ENCODE assay signal across 16 cellular contexts in genomic region chr5:151144275-151144674, GRCh38. TPM values are rescaled to one million over a fixed set of nuclear protein-coding genes. Genes with fewer than 3 reads are reported as not detected.
DNase-seq lines count a peak whose midpoint lies in the region; ATAC-seq, FAIRE-seq and TF ChIP-seq lines count a peak whose summit lies in the region.
"Had no signal": no experiment of that assay in that cellular context is flagged by ENCODE, and none has a peak within 500 bp of the region (broad histone marks: within the 10 kb centered on the region; RNA-seq: fewer than 3 reads in every experiment).

No MANE protein-coding gene starts in this region.

- no peak overlapping the region for H2AK5ac ChIP-seq in IMR-90 (ENCODE audit: low read depth, low read length)

- H2AFZ ChIP-seq in IMR-90 (replicated peaks; ENCODE audit: low read length, poor library complexity): no peak overlapping the region
- no peak overlapping the region for H2AFZ ChIP-seq in GM12878 (ENCODE audit: control insufficient read depth, low read depth, low read length)
- no peak overlapping the region for H2AFZ ChIP-seq in HepG2 (ENCODE audit: low read length)
- H2AFZ ChIP-seq: PC-9 had no signal

- TF ChIP-seq POLR2A in IMR-90 (IDR thresholded peaks at IDR 0.05; ENCODE audit: low read depth, low read length) (no peak), GM12878 (IDR thresholded peaks at IDR 0.05; ENCODE audit: low read depth, low read length) (0 out of 2 replicates have a peak, but pooled peaks have one; percentile 27), HepG2 (IDR thresholded peaks at IDR 0.05; ENCODE audit: insufficient read depth in 1 of 2, low read depth in 2 of 2, low read length in 2 of 2) (no peak)

- no peak overlapping the region for H2BK15ac ChIP-seq in IMR-90 (ENCODE audit: low read depth, low read length)

- no peak overlapping the region for H3K18ac ChIP-seq in IMR-90 (ENCODE audit: low read depth, low read length)

- intact Hi-C loops in activated naive CD4-positive, alpha-beta T cell treated with anti-CD3 and anti-CD28 coated beads for 36 hours (cut with micrococcal nuclease): no loop called here
- intact Hi-C loops in IMR-90 (cut with micrococcal nuclease): no loop called here
- intact Hi-C loops in GM12878 (cut with micrococcal nuclease; ENCODE audit: unreplicated experiment): no loop called here
- intact Hi-C loops in HepG2 (cut with micrococcal nuclease; ENCODE audit: unreplicated experiment): no loop called here

- H3K9me3 Mint-ChIP-seq in activated naive CD4-positive, alpha-beta T cell treated with anti-CD3 and anti-CD28 coated beads for 36 hours: no peaks in the 10 kb centered on the region
- H3K9me3 Mint-ChIP-seq in natural killer cell treated with Interleukin-12 subunit alpha and Interleukin-12 subunit beta and Interleukin-15 and Interleukin-18, amount 100 ng/mL, for 72 hours: no peaks in the 10 kb centered on the region
- H3K9me3 Mint-ChIP-seq: neural crest cell had no signal

- no peak for FAIRE-seq in GM12878 (lab: Jason Lieb, UNC)
- no peak for FAIRE-seq in HepG2 (lab: Jason Lieb, UNC)

- no peaks in the 10 kb centered on the region for H3K27me3 ChIP-seq in IMR-90 (ENCODE audit: control insufficient read depth, insufficient read depth, low read length)
- H3K27me3 ChIP-seq in GM12878 (replicated peaks in 1 of 2; ENCODE audit: control insufficient read depth in 2 of 2, insufficient read depth in 2 of 2, low read length in 1 of 2): no peaks in the 10 kb centered on the region
- no peaks in the 10 kb centered on the region for H3K27me3 ChIP-seq in HepG2 (ENCODE audit: control insufficient read depth in 1 of 2, insufficient read depth in 2 of 2, low read length in 2 of 2)
- H3K27me3 ChIP-seq: SJSA1, upper lobe of right lung had no signal

- no peak overlapping the region for H3K4me3 Mint-ChIP-seq in activated naive CD4-positive, alpha-beta T cell treated with anti-CD3 and anti-CD28 coated beads for 36 hours
- no peak overlapping the region for H3K4me3 Mint-ChIP-seq in natural killer cell treated with Interleukin-12 subunit alpha and Interleukin-12 subunit beta and Interleukin-15 and Interleukin-18, amount 100 ng/mL, for 72 hours
- H3K4me3 Mint-ChIP-seq: neural crest cell had no signal

- H4K20me1 ChIP-seq in IMR-90 (ENCODE audit: insufficient read depth, low read length) (peaks cover 100% of the 10 kb centered on the region), GM12878 (ENCODE audit: control insufficient read depth, insufficient read depth) (peaks cover 4% of the 10 kb centered on the region), HepG2 (ENCODE audit: insufficient read depth, low read length) (no peaks in the 10 kb centered on the region; the same call in 1 of the 2 replicates)

- H4K91ac ChIP-seq in IMR-90 (ENCODE audit: insufficient read depth, low read depth, low read length): no peak overlapping the region

- no peak overlapping the region for H3K14ac ChIP-seq in IMR-90 (replicated peaks; ENCODE audit: low read depth, low read length)

- H3K27ac ChIP-seq in IMR-90 (ENCODE audit: insufficient read depth, low read length) (no peak overlapping the region), GM12878 (ENCODE audit: control insufficient read depth, insufficient read depth) (peak overlapping the region; percentile 63), HepG2 (ENCODE audit: extremely low read length, insufficient read depth, low read length) (no peak overlapping the region)
- H3K27ac ChIP-seq: PC-9, SJSA1, upper lobe of right lung had no signal

- ATAC-seq in IMR-90 (ENCODE audit: low read depth): no peak
- ATAC-seq in GM12878: no peak
- no peak for ATAC-seq in natural killer cell treated with Interleukin-12 subunit alpha and Interleukin-12 subunit beta and Interleukin-15 and Interleukin-18, amount 100 ng/mL, for 72 hours
- no peak for ATAC-seq in GM19397 (IDR thresholded peaks at IDR 0.05; ENCODE audit: unreplicated experiment)
- ATAC-seq in HG03520 (IDR thresholded peaks at IDR 0.05; ENCODE audit: unreplicated experiment): no peak
- ATAC-seq in HepG2: no peak
- ATAC-seq: upper lobe of right lung had no signal

- no peak overlapping the region for H3K9ac ChIP-seq in IMR-90 (ENCODE audit: low read depth, low read length)
- no peak overlapping the region for H3K9ac ChIP-seq in GM12878 (ENCODE audit: control insufficient read depth, insufficient read depth, low read length)
- no peak overlapping the region for H3K9ac ChIP-seq in HepG2 (ENCODE audit: insufficient read depth, low read depth, low read length)

- RAD21 ChIA-PET in GM12878 (lab: Charles Lee; ENCODE audit: unreplicated experiment): interaction anchor here (1.1 to 8.4 kb wide), 6 partner anchors 8 to 71 kb away, joined by 4 to 189 read pairs (median 6); no protein-coding TSS in a partner anchor

- no peak overlapping the region for H4K8ac ChIP-seq in IMR-90 (ENCODE audit: low read depth in 2 of 2, low read length in 2 of 2)

- no peaks in the 10 kb centered on the region for H3K27me3 Mint-ChIP-seq in activated naive CD4-positive, alpha-beta T cell treated with anti-CD3 and anti-CD28 coated beads for 36 hours (ENCODE audit: low read depth)
- H3K27me3 Mint-ChIP-seq in natural killer cell treated with Interleukin-12 subunit alpha and Interleukin-12 subunit beta and Interleukin-15 and Interleukin-18, amount 100 ng/mL, for 72 hours: no peaks in the 10 kb centered on the region

- peaks cover 79% of the 10 kb centered on the region for H3K36me3 ChIP-seq in IMR-90 (ENCODE audit: control insufficient read depth, insufficient read depth, low read length)
- H3K36me3 ChIP-seq in GM12878 (ENCODE audit: control insufficient read depth in 2 of 2, insufficient read depth in 2 of 2, low read length in 1 of 2): peaks cover 39 to 53% of the 10 kb centered on the region in 2 experiments
- peaks cover 15 to 63% of the 10 kb centered on the region in 2 experiments for H3K36me3 ChIP-seq in HepG2 (replicated peaks in 1 of 2; ENCODE audit: control insufficient read depth in 1 of 2, insufficient read depth in 2 of 2, low read length in 2 of 2)

- H3K9me3 ChIP-seq in IMR-90 (ENCODE audit: control insufficient read depth, insufficient read depth, low read length): no peaks in the 10 kb centered on the region
- H3K9me3 ChIP-seq in GM12878 (replicated peaks; ENCODE audit: control insufficient read depth, insufficient read depth, low read length): no peaks in the 10 kb centered on the region
- no peaks in the 10 kb centered on the region for H3K9me3 ChIP-seq in HepG2 (ENCODE audit: low read length)
- H3K9me3 ChIP-seq: SJSA1, upper lobe of right lung had no signal

- H2BK20ac ChIP-seq in IMR-90 (ENCODE audit: low read depth, low read length): no peak overlapping the region

- H3K4ac ChIP-seq in IMR-90 (ENCODE audit: low read depth, low read length): no peak overlapping the region

- H3K4me3 ChIP-seq in IMR-90 (ENCODE audit: insufficient read depth, low read depth, low read length) (no peak overlapping the region), GM12878 (no peak overlapping the region), HepG2 (replicated peaks in 1 of 3; ENCODE audit: insufficient read depth in 1 of 3, low read depth in 2 of 3, low read length in 3 of 3) (no peak overlapping the region)
- H3K4me3 ChIP-seq: PC-9, SJSA1, upper lobe of right lung had no signal

- WGBS in IMR-90 (ENCODE audit: extremely low coverage in 2 of 2, insufficient read length in 1 of 2), 2 experiments: 100% methylated on average over 1 of the region's 6 CpGs; no CpG with 5 or more reads in 1 of the 2 experiments
- 70% methylated on average over 6 of the region's 6 CpGs for WGBS in GM12878 (ENCODE audit: insufficient coverage, insufficient replicate concordance, low lambda C conversion rate, missing lambda C conversion rate)
- 96% methylated on average over 6 of the region's 6 CpGs for WGBS in HepG2 (ENCODE audit: low lambda C conversion rate)

- SMC1A ChIA-PET in GM12878 (lab: Charles Lee; ENCODE audit: uncharacterized antibody, unreplicated experiment): interaction anchor here (0.7 to 35.3 kb wide), 4 partner anchors 8 to 97 kb away, joined by 3 to 1132 read pairs (median 568); partner anchors contain the start of gene ANXA6

- POLR2A ChIA-PET in IMR-90 (lab: Charles Lee; ENCODE audit: unreplicated experiment) (no interaction called here), GM12878 (lab: Charles Lee) (interaction anchor here (1.0 to 8.4 kb wide), 4 partner anchors 9 to 61 kb away, joined by 3 to 153 read pairs (median 78); partner anchors contain the start of gene ANXA6), HepG2 (lab: Yijun Ruan, JAX) (no interaction called here)

- peak overlapping the region; percentile 16; the same call in 1 of the 2 replicates for H3K23ac ChIP-seq in IMR-90 (ENCODE audit: low read depth, low read length)

- TF ChIP-seq CTCF in IMR-90 (conservative IDR thresholded peaks at IDR 0.05; ENCODE audit: low read depth, low read length) (no peak), GM12878 (IDR thresholded peaks at IDR 0.05 in 2 of 3, conservative IDR thresholded peaks at IDR 0.05 in 1 of 3; ENCODE audit: control insufficient read depth in 2 of 3, extremely low read depth in 1 of 3, insufficient read depth in 1 of 3, low read depth in 3 of 3, low read length in 3 of 3) (no peak), HepG2 (CRISPR knock-in tag; IDR thresholded peaks at IDR 0.05) (no peak)

- H3K27ac Mint-ChIP-seq in activated naive CD4-positive, alpha-beta T cell treated with anti-CD3 and anti-CD28 coated beads for 36 hours: peak overlapping the region; percentile 68
- H3K27ac Mint-ChIP-seq in natural killer cell treated with Interleukin-12 subunit alpha and Interleukin-12 subunit beta and Interleukin-15 and Interleukin-18, amount 100 ng/mL, for 72 hours: peak overlapping the region; percentile 74 to 82

- TF ChIP-seq EP300 in GM12878 (IDR thresholded peaks at IDR 0.05; ENCODE audit: borderline replicate concordance in 1 of 2, control insufficient read depth in 1 of 2, low read depth in 2 of 2, low read length in 2 of 2): no peak
- no peak for TF ChIP-seq EP300 in HepG2 (IDR thresholded peaks at IDR 0.05; ENCODE audit: low read depth in 2 of 2, low read length in 2 of 2)
- no peak for TF ChIP-seq EP300 in HepG2 (CRISPR knock-in tag; IDR thresholded peaks at IDR 0.05; ENCODE audit: borderline replicate concordance)

- in situ Hi-C loops in IMR-90 (cut with MboI; ENCODE audit: low sequenced_read_pairs) (loop anchor here (10.0 kb wide), 1 partner anchor 601 kb away; no protein-coding TSS in a partner anchor), GM12878 (cut with MboI) (no loop called here), HepG2 (cut with HindIII; ENCODE audit: extremely low pct_ligation_motif_present, low pct_unique_long_range_greater_than_20kb) (no loop called here)

- peaks cover 41% of the 10 kb centered on the region for H3K36me3 Mint-ChIP-seq in activated naive CD4-positive, alpha-beta T cell treated with anti-CD3 and anti-CD28 coated beads for 36 hours (ENCODE audit: low read depth)
- peaks cover 9% of the 10 kb centered on the region for H3K36me3 Mint-ChIP-seq in natural killer cell treated with Interleukin-12 subunit alpha and Interleukin-12 subunit beta and Interleukin-15 and Interleukin-18, amount 100 ng/mL, for 72 hours

- H2AK9ac ChIP-seq in IMR-90 (replicated peaks; ENCODE audit: low read depth, low read length, poor library complexity): no peak overlapping the region

- H2BK5ac ChIP-seq in IMR-90 (ENCODE audit: low read depth, low read length, poor library complexity, severe bottlenecking): no peak overlapping the region

- no peak overlapping the region for H2BK120ac ChIP-seq in IMR-90 (ENCODE audit: low read depth, low read length)

- BruUV-seq in IMR-90 (replicated peaks; lab: Mats Ljungman, UMichigan) (no TSS peak), GM12878 (replicated peaks; lab: Mats Ljungman, UMichigan) (no TSS peak), HepG2 (replicated peaks; lab: Mats Ljungman, UMichigan) (no TSS peak)

- no peak for DNase-seq in activated naive CD4-positive, alpha-beta T cell treated with anti-CD3 and anti-CD28 coated beads for 36 hours
- no peak for DNase-seq in activated naive CD4-positive, alpha-beta T cell treated with Interleukin-2 at 50 U/mL for 16 hours
- DNase-seq in IMR-90: no peak
- DNase-seq in GM12878 (ENCODE audit: low read depth, low spot score): no peak
- DNase-seq in natural killer cell treated with Interleukin-12 subunit alpha and Interleukin-12 subunit beta and Interleukin-15 and Interleukin-18, amount 100 ng/mL, for 72 hours (ENCODE audit: low spot score): no peak
- DNase-seq in HepG2 (ENCODE audit: low spot score): no peak
- DNase-seq: DND-41, islet precursor cell, NCI-H146, PC-9, T-helper 9 cell, upper lobe of right lung had no signal

- TF ChIP-seq RAD21 in IMR-90 (IDR thresholded peaks at IDR 0.05; ENCODE audit: low read length): no peak
- TF ChIP-seq RAD21 in GM12878 (IDR thresholded peaks at IDR 0.05; ENCODE audit: insufficient read depth, low read depth, low read length): no peak
- TF ChIP-seq RAD21 in HepG2 (CRISPR knock-in tag; IDR thresholded peaks at IDR 0.05): no peak

- H3K79me2 ChIP-seq in GM12878 (ENCODE audit: control insufficient read depth, insufficient read depth, low read length): peaks cover 95% of the 10 kb centered on the region
- H3K79me2 ChIP-seq in HepG2 (ENCODE audit: insufficient read depth, low read length): peaks cover 13% of the 10 kb centered on the region

- CTCF ChIA-PET in activated naive CD4-positive, alpha-beta T cell treated with anti-CD3 and anti-CD28 coated beads for 36 hours (lab: Charles Lee): interaction anchor here (0.6 to 14.6 kb wide), 5 partner anchors 10 to 92 kb away, joined by 4 to 192 read pairs (median 5); no protein-coding TSS in a partner anchor
- CTCF ChIA-PET in IMR-90 (lab: Yijun Ruan, JAX): interaction anchor here (1.3 kb wide), 1 partner anchor 96 kb away, joined by 3 read pairs; no protein-coding TSS in a partner anchor
- CTCF ChIA-PET in GM12878 (lab: Yijun Ruan, JAX): interaction anchor here (0.9 to 40.1 kb wide), 3 partner anchors 9 to 94 kb away, joined by 4 to 1107 read pairs (median 1107); partner anchors contain the start of gene ANXA6
- CTCF ChIA-PET in HepG2 (lab: Yijun Ruan, JAX; ENCODE audit: low intra/inter-chr PET ratio, low total read pairs): no interaction called here

- H3K4me2 ChIP-seq in IMR-90 (ENCODE audit: low read depth, low read length) (no peak overlapping the region), GM12878 (ENCODE audit: control insufficient read depth, insufficient read depth) (peak overlapping the region; percentile 46; the same call in 1 of the 2 replicates), HepG2 (ENCODE audit: low read depth, low read length) (no peak overlapping the region)
- H3K4me2 ChIP-seq: PC-9 had no signal

- peaks cover 58 to 99% of the 10 kb centered on the region in 2 experiments for H3K79me1 ChIP-seq in IMR-90 (ENCODE audit: low read depth in 1 of 2, low read length in 2 of 2)

- H3K9me1 ChIP-seq in IMR-90 (ENCODE audit: insufficient read depth, low read length): peaks cover 48% of the 10 kb centered on the region

- H4K5ac ChIP-seq in IMR-90 (ENCODE audit: low read depth, low read length): no peak overlapping the region

- H3K4me1 ChIP-seq in IMR-90 (ENCODE audit: control insufficient read depth, insufficient read depth, low read length) (peaks cover 2% of the 10 kb centered on the region; the same call in 1 of the 2 replicates), GM12878 (ENCODE audit: control insufficient read depth, insufficient read depth, low read length) (peaks cover 68% of the 10 kb centered on the region), HepG2 (ENCODE audit: insufficient read depth, low read length) (peaks cover 11% of the 10 kb centered on the region; the same call in 1 of the 2 replicates)
- H3K4me1 ChIP-seq: SJSA1 had no signal

- no peak overlapping the region for H3K56ac ChIP-seq in IMR-90 (ENCODE audit: extremely low read depth, insufficient read depth, low read length)

- dilution Hi-C loops in IMR-90 (cut with HindIII; ENCODE audit: low sequenced_read_pairs, unreplicated experiment): no loop called here

- peaks cover 93% of the 10 kb centered on the region for H3K4me1 Mint-ChIP-seq in activated naive CD4-positive, alpha-beta T cell treated with anti-CD3 and anti-CD28 coated beads for 36 hours (ENCODE audit: low read depth)
- peaks cover 84% of the 10 kb centered on the region in 2 donors for H3K4me1 Mint-ChIP-seq in natural killer cell treated with Interleukin-12 subunit alpha and Interleukin-12 subunit beta and Interleukin-15 and Interleukin-18, amount 100 ng/mL, for 72 hours (ENCODE audit: low read depth in 2 of 2)

RNA-seq across cellular contexts. Expression of gene ANXA6, which starts 13.3 kb away (rescaled TPM):
- total RNA-seq in activated naive CD4-positive, alpha-beta T cell treated with anti-CD3 and anti-CD28 coated beads for 36 hours: 100 to 1,000 TPM; 272 to 284 TPM
- 610 and 633 TPM in 2 replicates for total RNA-seq in IMR-90 (2012; rRNA removed)
- 346 and 355 TPM in 2 replicates for polyA plus RNA-seq in IMR-90 (2012; rRNA removed)
- 237 and 242 TPM in 2 replicates for polyA plus RNA-seq in IMR-90 (2012; cell fraction: cytosol; rRNA removed)
- 152 and 159 TPM in 2 replicates for polyA plus RNA-seq in IMR-90 (2012; cell fraction: nucleus; rRNA removed; ENCODE audit: low replicate concordance)
- 295 and 301 TPM in 2 replicates for total RNA-seq in GM12878 (2013; cell fraction: nucleolus; rRNA removed)
- 477 and 484 TPM in 2 replicates for total RNA-seq in GM12878 (2014; rRNA removed)
- total RNA-seq in GM12878 (2014; rRNA removed; fragmentation: Illumina TruSeq; extraction: Trizol): 549 and 550 TPM in 2 replicates
- 528 and 542 TPM in 2 replicates for total RNA-seq in GM12878 (2021)
- 195 TPM for polyA plus RNA-seq in GM12878 (2011; ENCODE audit: low read depth)
- polyA plus RNA-seq in GM12878 (2011; rRNA removed): 460 and 571 TPM in 2 replicates
- 618 and 630 TPM in 2 replicates for polyA plus RNA-seq in GM12878 (2011; cell fraction: cytosol; rRNA removed)
- polyA plus RNA-seq in GM12878 (2011; cell fraction: nucleus; rRNA removed): 407 and 532 TPM in 2 replicates
- polyA plus RNA-seq in GM12878 (2012): 297 and 330 TPM in 2 replicates
- polyA plus RNA-seq in GM12878 (2014; fragmentation: Illumina TruSeq; extraction: Trizol): 506 and 510 TPM in 2 replicates
- polyA plus RNA-seq in GM12878 (2014; fragmentation: Nextera tagmentation; extraction: Ambion mirVana): 10 to 100 TPM; 44.0 to 73.1 TPM
- polyA plus RNA-seq in GM12878 (2014; rRNA removed): 453 and 470 TPM in 2 replicates
- polyA plus RNA-seq in GM12878 (2016; fragmentation: Nextera tagmentation; extraction: Ambion mirVana): 100 to 1,000 TPM; 280 to 291 TPM
- polyA minus RNA-seq in GM12878 (2011; rRNA and poly(A)+ RNA removed): 634 and 706 TPM in 2 replicates
- 242 and 263 TPM in 2 replicates for polyA minus RNA-seq in GM12878 (2011; cell fraction: cytosol; rRNA and poly(A)+ RNA removed)
- 286 and 410 TPM in 2 replicates for polyA minus RNA-seq in GM12878 (2011; cell fraction: nucleus; rRNA and poly(A)+ RNA removed)
- 100 to 1,000 TPM; 271 to 398 TPM for total RNA-seq in natural killer cell treated with Interleukin-12 subunit alpha and Interleukin-12 subunit beta and Interleukin-15 and Interleukin-18, amount 100 ng/mL, for 72 hours
- 125 and 154 TPM in 2 replicates for total RNA-seq in HepG2 (2016; rRNA removed; fragmentation: Illumina TruSeq; extraction: Trizol)
- total RNA-seq in HepG2 (2016; cell fraction: cytosol; rRNA removed; fragmentation: Illumina TruSeq; extraction: Trizol; ENCODE audit: low read depth): 13.0 and 15.5 TPM in 2 replicates
- 125 and 156 TPM in 2 replicates for total RNA-seq in HepG2 (2016; cell fraction: insoluble cytoplasmic fraction; rRNA removed; fragmentation: Illumina TruSeq; extraction: Trizol)
- 28.1 and 29.3 TPM in 2 replicates for total RNA-seq in HepG2 (2016; cell fraction: membrane; rRNA removed; fragmentation: Illumina TruSeq; extraction: Trizol)
- total RNA-seq in HepG2 (2016; cell fraction: nucleus; rRNA removed; fragmentation: Illumina TruSeq; extraction: Trizol): 84.2 and 86.1 TPM in 2 replicates
- polyA plus RNA-seq in HepG2 (2011; rRNA removed): 103 and 120 TPM in 2 replicates
- polyA plus RNA-seq in HepG2 (2011; cell fraction: cytosol; rRNA removed): 124 and 134 TPM in 2 replicates
- polyA plus RNA-seq in HepG2 (2011; cell fraction: nucleus; rRNA removed): 132 and 143 TPM in 2 replicates
- polyA plus RNA-seq in HepG2 (2012): 69.6 and 82.1 TPM in 2 replicates
- polyA plus RNA-seq in HepG2 (2016; cell fraction: cytosol; fragmentation: Illumina TruSeq; extraction: Trizol; ENCODE audit: low read depth): 9.6 and 11.8 TPM in 2 replicates
- polyA plus RNA-seq in HepG2 (2016; cell fraction: insoluble cytoplasmic fraction; fragmentation: Illumina TruSeq; extraction: Trizol; ENCODE audit: low read depth): 126 and 134 TPM in 2 replicates
- 18.1 and 19.2 TPM in 2 replicates for polyA plus RNA-seq in HepG2 (2016; cell fraction: membrane; fragmentation: Illumina TruSeq; extraction: Trizol; ENCODE audit: low read depth)
- polyA plus RNA-seq in HepG2 (2016; cell fraction: nucleus; fragmentation: Illumina TruSeq; extraction: Trizol; ENCODE audit: insufficient read depth, low read depth): 81.8 and 98.3 TPM in 2 replicates
- polyA minus RNA-seq in HepG2 (2011; rRNA and poly(A)+ RNA removed; ENCODE audit: low replicate concordance): 67.1 and 157 TPM in 2 replicates
- polyA minus RNA-seq in HepG2 (2011; cell fraction: cytosol; rRNA and poly(A)+ RNA removed): 96.9 and 110 TPM in 2 replicates
- polyA minus RNA-seq in HepG2 (2011; cell fraction: nucleus; rRNA and poly(A)+ RNA removed): 81.6 and 116 TPM in 2 replicates
